1 cellular context compared by ENCODE assay signal in genomic region chr6:27608916-27609883, GRCh38.
TF ChIP-seq lines count a peak whose summit lies in the region.

No MANE protein-coding gene starts in this region.

TF ChIP-seq in K562, 482 proteins besides CTCF, POLR2A, EP300 and RAD21 (continued from another document and continues in another):
- TF ChIP-seq CTCFL (IDR thresholded peaks at IDR 0.05; ENCODE audit: borderline replicate concordance, insufficient read depth, low read depth, low read length, poor library complexity, severe bottlenecking) (no peak), JUND (IDR thresholded peaks at IDR 0.05; ENCODE audit: borderline replicate concordance, low read depth, low read length) (peak; percentile 18; the same call in 1 of the 2 replicates), JUND (tag; IDR thresholded peaks at IDR 0.05; ENCODE audit: borderline replicate concordance, low read depth, low read length) (peak; percentile 51; the same call in 2 of the 3 replicates), TCF3 (CRISPR knock-in tag; IDR thresholded peaks at IDR 0.05) (no peak), THRAP3 (IDR thresholded peaks at IDR 0.05; ENCODE audit: borderline replicate concordance) (no peak), LARP7 (IDR thresholded peaks at IDR 0.05) (no peak), ATF7 (IDR thresholded peaks at IDR 0.05) (0 out of 2 replicates have a peak, but pooled peaks have one; percentile 19), SIX5 (IDR thresholded peaks at IDR 0.05; ENCODE audit: borderline replicate concordance in 1 of 2, insufficient read depth in 1 of 2, low read depth in 1 of 2, low read length in 2 of 2) (no peak), MLLT1 (IDR thresholded peaks at IDR 0.05) (no peak), CHD7 (IDR thresholded peaks at IDR 0.05; ENCODE audit: low read depth, low read length) (no peak), HDAC3 (IDR thresholded peaks at IDR 0.05; ENCODE audit: borderline replicate concordance, partially characterized antibody) (no peak), ZNF778 (CRISPR knock-in tag; IDR thresholded peaks at IDR 0.05) (no peak), CBFB (CRISPR knock-in tag; IDR thresholded peaks at IDR 0.05) (no peak), ZNF140 (CRISPR knock-in tag; IDR thresholded peaks at IDR 0.05) (no peak), PML (IDR thresholded peaks at IDR 0.05; ENCODE audit: low read length) (no peak), GABPB2 (CRISPR knock-in tag; conservative IDR thresholded peaks at IDR 0.05) (no peak), BCL6 (CRISPR knock-in tag; IDR thresholded peaks at IDR 0.05) (no peak), E2F8 (IDR thresholded peaks at IDR 0.05; ENCODE audit: low read depth, partially characterized antibody) (no peak), NCOA4 (IDR thresholded peaks at IDR 0.05; ENCODE audit: partially characterized antibody) (no peak), POLR3G (IDR thresholded peaks at IDR 0.05; ENCODE audit: extremely low read depth, insufficient read length, insufficient replicate concordance) (no peak), ZNF239 (CRISPR knock-in tag; IDR thresholded peaks at IDR 0.05) (no peak), SUPT5H (IDR thresholded peaks at IDR 0.05) (no peak), LCOR (CRISPR knock-in tag; IDR thresholded peaks at IDR 0.05) (no peak), HDGF (IDR thresholded peaks at IDR 0.05) (no peak), FOS (IDR thresholded peaks at IDR 0.05; ENCODE audit: extremely low read depth, insufficient read length) (no peak), ZNF766 (CRISPR knock-in tag; conservative IDR thresholded peaks at IDR 0.05) (peak; percentile 67; the same call in 1 of the 2 replicates), SETDB1 (IDR thresholded peaks at IDR 0.05; ENCODE audit: low read length) (no peak), NR3C1 (CRISPR knock-in tag; IDR thresholded peaks at IDR 0.05) (no peak), TBL1XR1 (IDR thresholded peaks at IDR 0.05; ENCODE audit: low read length in 2 of 2) (no peak; a peak in 1 of 4 replicates), ZBTB49 (CRISPR knock-in tag; IDR thresholded peaks at IDR 0.05; ENCODE audit: borderline replicate concordance) (no peak), HCFC1 (IDR thresholded peaks at IDR 0.05; ENCODE audit: low read depth, low read length) (no peak), ZNF224 (CRISPR knock-in tag; IDR thresholded peaks at IDR 0.05) (no peak), HEY1 (CRISPR knock-in tag; IDR thresholded peaks at IDR 0.05; ENCODE audit: borderline replicate concordance) (no peak), ZFPM2 (CRISPR knock-in tag; IDR thresholded peaks at IDR 0.05) (no peak)
- TF ChIP-seq, protein P1, sequence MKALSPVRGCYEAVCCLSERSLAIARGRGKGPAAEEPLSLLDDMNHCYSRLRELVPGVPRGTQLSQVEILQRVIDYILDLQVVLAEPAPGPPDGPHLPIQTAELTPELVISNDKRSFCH (CRISPR knock-in tag; IDR thresholded peaks at IDR 0.05) = no peak
- TF ChIP-seq, protein P1 (tag; IDR thresholded peaks at IDR 0.05) = no peak
- TF ChIP-seq, protein P2, sequence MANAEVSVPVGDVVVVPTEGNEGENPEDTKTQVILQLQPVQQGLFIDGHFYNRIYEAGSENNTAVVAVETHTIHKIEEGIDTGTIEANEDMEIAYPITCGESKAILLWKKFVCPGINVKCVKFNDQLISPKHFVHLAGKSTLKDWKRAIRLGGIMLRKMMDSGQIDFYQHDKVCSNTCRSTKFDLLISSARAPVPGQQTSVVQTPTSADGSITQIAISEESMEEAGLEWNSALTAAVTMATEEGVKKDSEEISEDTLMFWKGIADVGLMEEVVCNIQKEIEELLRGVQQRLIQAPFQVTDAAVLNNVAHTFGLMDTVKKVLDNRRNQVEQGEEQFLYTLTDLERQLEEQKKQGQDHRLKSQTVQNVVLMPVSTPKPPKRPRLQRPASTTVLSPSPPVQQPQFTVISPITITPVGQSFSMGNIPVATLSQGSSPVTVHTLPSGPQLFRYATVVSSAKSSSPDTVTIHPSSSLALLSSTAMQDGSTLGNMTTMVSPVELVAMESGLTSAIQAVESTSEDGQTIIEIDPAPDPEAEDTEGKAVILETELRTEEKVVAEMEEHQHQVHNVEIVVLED (CRISPR knock-in tag; IDR thresholded peaks at IDR 0.05) = no peak
- TF ChIP-seq, protein P3, sequence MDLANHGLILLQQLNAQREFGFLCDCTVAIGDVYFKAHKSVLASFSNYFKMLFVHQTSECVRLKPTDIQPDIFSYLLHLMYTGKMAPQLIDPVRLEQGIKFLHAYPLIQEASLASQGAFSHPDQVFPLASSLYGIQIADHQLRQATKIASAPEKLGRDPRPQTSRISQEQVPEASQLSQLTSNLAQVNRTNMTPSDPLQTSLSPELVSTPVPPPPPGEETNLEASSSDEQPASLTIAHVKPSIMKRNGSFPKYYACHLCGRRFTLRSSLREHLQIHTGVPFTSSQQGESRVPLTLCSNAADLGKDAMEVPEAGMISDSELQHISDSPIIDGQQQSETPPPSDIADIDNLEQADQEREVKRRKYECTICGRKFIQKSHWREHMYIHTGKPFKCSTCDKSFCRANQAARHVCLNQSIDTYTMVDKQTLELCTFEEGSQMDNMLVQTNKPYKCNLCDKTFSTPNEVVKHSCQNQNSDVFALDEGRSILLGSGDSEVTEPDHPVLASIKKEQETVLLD (IDR thresholded peaks at IDR 0.05) = no peak
